19 cellular contexts compared by ENCODE assay signal in genomic region chr5:36679609-36680008, GRCh38.
"Had no signal": no experiment of that assay in that cellular context is flagged by ENCODE, and none has a peak within 500 bp of the region (broad histone marks: within the 10 kb centered on the region; RNA-seq: fewer than 3 reads in every experiment).

No MANE protein-coding gene starts in this region.

- H3K4me1 ChIP-seq: breast epithelium, prostate gland, uterus had no signal

- H3K4me1 Mint-ChIP-seq: activated B cell treated with CpG ODN at 0.5 μM for 24 hours; activated CD4-positive, alpha-beta T cell treated with anti-CD3 and anti-CD28 coated beads for 36 hours; activated naive CD4-positive, alpha-beta T cell treated with anti-CD3 and anti-CD28 coated beads, Interleukin-2, amount 10 ng/mL, durations not matched to agents 7 days and 5 days had no signal

- H3K27me3 Mint-ChIP-seq: activated B cell treated with CpG ODN at 0.5 μM for 24 hours; activated naive CD4-positive, alpha-beta T cell treated with anti-CD3 and anti-CD28 coated beads, Interleukin-2, amount 10 ng/mL, durations not matched to agents 7 days and 5 days had no signal

- H3K27me3 ChIP-seq: breast epithelium, left lung, ovary, suprapubic skin, uterus had no signal

- H3K4me3 ChIP-seq: breast epithelium, coronary artery, left lung, ovary, prostate gland, suprapubic skin, uterus had no signal

- ATAC-seq: activated CD4-positive, alpha-beta T cell treated with anti-CD3 and anti-CD28 coated beads for 36 hours had no signal

- H3K36me3 Mint-ChIP-seq: activated naive CD4-positive, alpha-beta T cell treated with anti-CD3 and anti-CD28 coated beads, Interleukin-2, amount 10 ng/mL, durations not matched to agents 7 days and 5 days; natural killer cell treated with Interleukin-12 subunit alpha and Interleukin-12 subunit beta and Interleukin-15 and Interleukin-18, amount 100 ng/mL, for 72 hours had no signal

- H3K36me3 ChIP-seq: breast epithelium, ovary, prostate gland, suprapubic skin, uterus had no signal

- H3K9me3 Mint-ChIP-seq: activated B cell treated with CpG ODN at 0.5 μM for 24 hours; activated naive CD4-positive, alpha-beta T cell treated with anti-CD3 and anti-CD28 coated beads, Interleukin-2, amount 10 ng/mL, durations not matched to agents 7 days and 5 days; natural killer cell treated with Interleukin-12 subunit alpha and Interleukin-12 subunit beta and Interleukin-15 and Interleukin-18, amount 100 ng/mL, for 72 hours; stimulated activated naive CD8-positive, alpha-beta T cell treated with anti-CD3 and anti-CD28 coated beads, Interleukin-15, Interleukin-2, amounts not matched to agents 100 ng/mL and 50 ng/mL, for 24 hours had no signal

- H3K27ac Mint-ChIP-seq: activated B cell treated with CpG ODN at 0.5 μM for 24 hours; activated CD4-positive, alpha-beta T cell treated with anti-CD3 and anti-CD28 coated beads for 36 hours; activated naive CD4-positive, alpha-beta T cell treated with anti-CD3 and anti-CD28 coated beads, Interleukin-2, amount 10 ng/mL, durations not matched to agents 7 days and 5 days; natural killer cell treated with Interleukin-12 subunit alpha and Interleukin-12 subunit beta and Interleukin-15 and Interleukin-18, amount 100 ng/mL, for 72 hours; stimulated activated naive CD8-positive, alpha-beta T cell treated with anti-CD3 and anti-CD28 coated beads, Interleukin-15, Interleukin-2, amounts not matched to agents 100 ng/mL and 50 ng/mL, for 24 hours had no signal

- H3K27ac ChIP-seq: epithelial cell of prostate, ovary, prostate gland, suprapubic skin, uterus had no signal

- H3K4me3 Mint-ChIP-seq: activated B cell treated with CpG ODN at 0.5 μM for 24 hours; activated CD4-positive, alpha-beta T cell treated with anti-CD3 and anti-CD28 coated beads for 36 hours; activated naive CD4-positive, alpha-beta T cell treated with anti-CD3 and anti-CD28 coated beads, Interleukin-2, amount 10 ng/mL, durations not matched to agents 7 days and 5 days; natural killer cell treated with Interleukin-12 subunit alpha and Interleukin-12 subunit beta and Interleukin-15 and Interleukin-18, amount 100 ng/mL, for 72 hours; stimulated activated naive CD8-positive, alpha-beta T cell treated with anti-CD3 and anti-CD28 coated beads, Interleukin-15, Interleukin-2, amounts not matched to agents 100 ng/mL and 50 ng/mL, for 24 hours had no signal

- H3K9me3 ChIP-seq: breast epithelium, left lung, ovary, prostate gland, suprapubic skin, uterus had no signal

- DNase-seq: activated B cell treated with CpG ODN at 0.5 μM for 24 hours; activated CD4-positive, alpha-beta T cell treated with anti-CD3 and anti-CD28 coated beads for 36 hours; activated CD4-positive, alpha-beta T cell treated with anti-CD3 and anti-CD28 coated beads, Interleukin-2, amount 50 U/mL, for 4 hours; activated effector memory CD4-positive, alpha-beta T cell treated with anti-CD3 and anti-CD28 coated beads, Interleukin-2, amount 50 U/mL, for 16 hours; activated naive CD4-positive, alpha-beta T cell treated with anti-CD3 and anti-CD28 coated beads, Interleukin-2, amount 10 ng/mL, durations not matched to agents 7 days and 5 days; kidney; ovary; stimulated activated CD4-positive, alpha-beta T cell treated with anti-CD3 and anti-CD28 coated beads, Interleukin-4, amount 100 ng/mL, for 24 hours; T-helper 9 cell; trophoblast cell; uterus had no signal
